Comparison of ENCODE assay signal across 1 cellular context in the genomic region with DNA sequence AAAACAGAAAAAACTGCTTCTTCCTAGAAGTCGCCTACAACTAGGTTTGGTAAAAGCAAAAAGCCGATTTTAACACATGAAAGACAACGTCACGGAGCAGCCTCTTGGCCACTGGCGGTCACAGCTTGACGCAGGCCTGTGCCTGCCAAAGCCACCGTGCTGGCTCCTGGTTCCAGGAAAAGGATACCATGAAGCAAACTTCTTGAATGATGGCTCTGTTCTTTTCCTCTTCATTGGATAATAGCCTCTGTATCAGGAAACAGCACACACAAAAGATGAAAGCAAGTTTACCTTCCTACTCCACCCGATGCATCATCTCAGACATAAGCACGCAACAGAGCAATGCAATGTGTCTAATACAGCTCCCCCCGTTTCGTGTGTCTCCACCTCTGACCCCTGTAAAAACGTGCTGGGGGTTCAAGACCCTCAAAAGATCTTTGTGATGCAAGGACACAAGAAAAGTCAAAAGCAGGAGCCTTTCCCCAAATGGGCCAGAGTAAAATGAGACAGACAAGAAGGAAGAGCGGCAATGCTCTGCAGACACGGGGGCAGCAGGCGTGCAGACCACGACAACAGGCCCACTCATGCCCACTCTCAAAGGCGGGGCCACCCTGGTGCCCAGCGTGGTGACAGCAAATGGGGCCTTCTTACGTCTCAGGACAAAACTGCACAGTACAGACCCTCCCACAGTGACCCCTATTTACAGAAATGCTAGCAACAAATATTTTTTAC.
TF ChIP-seq lines count a peak whose summit lies in the region.

No MANE protein-coding gene starts in this region.

TF ChIP-seq in HepG2, 621 proteins besides CTCF, POLR2A, EP300 and RAD21:
- no peak for TF ChIP-seq ZNF430 (CRISPR knock-in tag; IDR thresholded peaks at IDR 0.05)
- no peak for TF ChIP-seq HNF4G (IDR thresholded peaks at IDR 0.05; ENCODE audit: borderline replicate concordance, low read depth, low read length)
- TF ChIP-seq HNF4G (CRISPR knock-in tag; IDR thresholded peaks at IDR 0.05; ENCODE audit: borderline replicate concordance, low read depth) = no peak
- no peak for TF ChIP-seq LCORL (IDR thresholded peaks at IDR 0.05)
- no peak for TF ChIP-seq LCORL (CRISPR knock-in tag; IDR thresholded peaks at IDR 0.05)
- TF ChIP-seq ZBTB7A (CRISPR knock-in tag; IDR thresholded peaks at IDR 0.05) = no peak
- no peak for TF ChIP-seq ETV6 (CRISPR knock-in tag; conservative IDR thresholded peaks at IDR 0.05)
- no peak for TF ChIP-seq ISX (CRISPR knock-in tag; conservative IDR thresholded peaks at IDR 0.05)
TF ChIP-seq in HepG2: peak in this region for 0.
